ENCODE assay signal across 19 cellular contexts in genomic region chr5:135375040-135375439, GRCh38. TPM values are rescaled to one million over a fixed set of nuclear protein-coding genes. Genes with fewer than 3 reads are reported as not detected.
DNase-seq lines count a peak whose midpoint lies in the region; ATAC-seq and TF ChIP-seq lines count a peak whose summit lies in the region.
"Had no signal": no experiment of that assay in that cellular context is flagged by ENCODE, and none has a peak within 500 bp of the region (broad histone marks: within the 10 kb centered on the region; RNA-seq: fewer than 3 reads in every experiment).

No MANE protein-coding gene starts in this region.

- peak overlapping the region; percentile 41 for H3K27ac ChIP-seq in caudate nucleus (ENCODE audit: low read depth, low read length)
- H3K27ac ChIP-seq: esophagus squamous epithelium, HL-60 had no signal

- H3K9me3 Mint-ChIP-seq in activated T-helper 17 cell treated with anti-CD3 and anti-CD28 coated beads, Interleukin-2, amount 50 U/mL, for 72 hours: no peaks in the 10 kb centered on the region
- H3K9me3 Mint-ChIP-seq in progenitor cell of endocrine pancreas (ENCODE audit: low read depth): no peaks in the 10 kb centered on the region
- H3K9me3 Mint-ChIP-seq: activated naive CD4-positive, alpha-beta T cell treated with anti-CD3 and anti-CD28 coated beads, Interleukin-2, amount 50 U/mL, for 24 hours; GM23338; neural crest cell had no signal

- H3K27ac Mint-ChIP-seq in activated T-helper 17 cell treated with anti-CD3 and anti-CD28 coated beads, Interleukin-2, amount 50 U/mL, for 72 hours: no peak overlapping the region
- H3K27ac Mint-ChIP-seq in progenitor cell of endocrine pancreas: no peak overlapping the region
- H3K27ac Mint-ChIP-seq: activated naive CD4-positive, alpha-beta T cell treated with anti-CD3 and anti-CD28 coated beads, Interleukin-2, amount 50 U/mL, for 24 hours; GM23338 had no signal

- DNase-seq in Ammon's horn (ENCODE audit: low spot score): peak; percentile 54
- peak; percentile 79 for DNase-seq in G401 (ENCODE audit: low spot score)
- peak in 12 of 61 donors; percentile 14 to 65 (median 36) for DNase-seq in caudate nucleus (lab: John Stamatoyannopoulos, UW)
- peak; percentile 32 for DNase-seq in midbrain (lab: John Stamatoyannopoulos, UW)
- no peak for DNase-seq in progenitor cell of endocrine pancreas (ENCODE audit: low spot score, unreplicated experiment)
- DNase-seq: activated CD4-positive, alpha-beta T cell treated with anti-CD3 and anti-CD28 coated beads for 48 hours; esophagus squamous epithelium; Karpas-422; kidney; NCI-H69; retina; stimulated activated CD4-positive, alpha-beta T cell treated with anti-CD3 and anti-CD28 coated beads, Interleukin-2, amount 100 ng/mL, for 24 hours had no signal

- in situ Hi-C loops in G401 (cut with HindIII; ENCODE audit: low sequenced_read_pairs): no loop called here

- H3K36me3 Mint-ChIP-seq in activated T-helper 17 cell treated with anti-CD3 and anti-CD28 coated beads, Interleukin-2, amount 50 U/mL, for 72 hours (ENCODE audit: low read depth): peaks cover 82% of the 10 kb centered on the region
- H3K36me3 Mint-ChIP-seq in progenitor cell of endocrine pancreas (ENCODE audit: insufficient read depth): peaks cover 23% of the 10 kb centered on the region

- H3K4me3 Mint-ChIP-seq in activated T-helper 17 cell treated with anti-CD3 and anti-CD28 coated beads, Interleukin-2, amount 50 U/mL, for 72 hours: no peak overlapping the region
- no peak overlapping the region for H3K4me3 Mint-ChIP-seq in progenitor cell of endocrine pancreas (ENCODE audit: low read depth)
- H3K4me3 Mint-ChIP-seq: activated naive CD4-positive, alpha-beta T cell treated with anti-CD3 and anti-CD28 coated beads, Interleukin-2, amount 50 U/mL, for 24 hours; GM23338; neural crest cell had no signal

- H3K4me1 Mint-ChIP-seq in activated T-helper 17 cell treated with anti-CD3 and anti-CD28 coated beads, Interleukin-2, amount 50 U/mL, for 72 hours: peaks cover 43% of the 10 kb centered on the region
- peaks cover 65% of the 10 kb centered on the region for H3K4me1 Mint-ChIP-seq in progenitor cell of endocrine pancreas (ENCODE audit: low read depth)
- H3K4me1 Mint-ChIP-seq: GM23338, neural crest cell had no signal

- no peak for TF ChIP-seq CTCF in progenitor cell of endocrine pancreas (IDR thresholded peaks at IDR 0.05; ENCODE audit: unreplicated experiment)

- ATAC-seq in activated T-helper 17 cell treated with anti-CD3 and anti-CD28 coated beads, Interleukin-2, amount 50 U/mL, for 72 hours (replicated peaks): no peak
- ATAC-seq in HG02763 (IDR thresholded peaks at IDR 0.05; ENCODE audit: unreplicated experiment) (no peak), HG02840 (IDR thresholded peaks at IDR 0.05; ENCODE audit: low FRiP score, unreplicated experiment) (no peak)
- ATAC-seq: GM23338 had no signal

- H3K27me3 Mint-ChIP-seq in activated T-helper 17 cell treated with anti-CD3 and anti-CD28 coated beads, Interleukin-2, amount 50 U/mL, for 72 hours: no peaks in the 10 kb centered on the region
- no peaks in the 10 kb centered on the region for H3K27me3 Mint-ChIP-seq in progenitor cell of endocrine pancreas
- H3K27me3 Mint-ChIP-seq: activated naive CD4-positive, alpha-beta T cell treated with anti-CD3 and anti-CD28 coated beads, Interleukin-2, amount 50 U/mL, for 24 hours had no signal

RNA-seq across cellular contexts. Expression of gene MACROH2A1, which starts 24.0 kb away (rescaled TPM):
- 912 and 1,162 TPM in 2 replicates for total RNA-seq in G401 (2014; rRNA removed; shearing (Covaris generic))
- 100 to 1,000 TPM in 1 of 2 donors, 10 to 100 TPM in 1; 84.8 to 173 TPM for total RNA-seq in activated T-helper 17 cell treated with anti-CD3 and anti-CD28 coated beads, Interleukin-2, amount 50 U/mL, for 72 hours
- 311 and 319 TPM in 2 replicates for total RNA-seq in progenitor cell of endocrine pancreas
